In the genomic region with DNA sequence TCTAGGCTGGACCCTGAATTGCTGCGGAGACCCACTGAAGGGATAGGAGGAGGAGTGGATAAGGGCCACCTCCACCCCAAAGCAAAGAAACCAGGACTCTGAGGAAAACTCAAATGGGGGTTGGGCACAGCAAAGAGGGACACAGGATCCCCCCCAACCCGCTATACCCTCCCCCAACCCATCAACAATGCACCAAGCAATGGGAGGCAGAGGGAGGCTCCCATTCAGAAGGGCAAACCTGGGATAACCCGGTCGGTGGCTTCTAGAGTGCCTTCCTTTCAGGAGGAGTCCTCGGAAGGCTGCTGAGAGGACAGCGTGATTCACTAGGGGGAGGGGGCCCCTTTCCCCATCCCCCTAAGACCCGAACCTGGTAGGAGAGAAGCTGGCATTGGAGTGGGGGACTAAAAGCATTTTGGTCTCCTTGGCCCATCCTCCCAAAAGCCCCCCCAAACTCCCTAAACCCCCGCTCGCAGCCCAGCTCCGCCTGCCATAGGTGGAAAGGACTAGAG, we compare ENCODE assay signal across 8 cellular contexts. TPM values are rescaled to one million over a fixed set of nuclear protein-coding genes. Genes with fewer than 3 reads are reported as not detected.
DNase-seq lines count a peak whose midpoint lies in the region; ATAC-seq and TF ChIP-seq lines count a peak whose summit lies in the region.

No MANE protein-coding gene starts in this region.

- H3K4me1 Mint-ChIP-seq in CD4-positive, alpha-beta memory T cell: peaks cover 58 to 83% (median 72%) of the 10 kb centered on the region in 4 donors
- H3K4me1 Mint-ChIP-seq in nephron progenitor cell: peaks cover 79% of the 10 kb centered on the region

- intact Hi-C loops in CD4-positive, alpha-beta memory T cell (cut with micrococcal nuclease): no loop called here
- intact Hi-C loops in dorsolateral prefrontal cortex (cut with DNase I): no loop called here

- H3K27ac ChIP-seq in CD4-positive, alpha-beta memory T cell (ENCODE audit: low read depth, low read length): peak overlapping the region; percentile 94
- H3K27ac ChIP-seq in dorsolateral prefrontal cortex: peak overlapping the region; percentile 93 to 100 (median 100)

- POLR2A ChIA-PET in CD4-positive, alpha-beta memory T cell (lab: Charles Lee; ENCODE audit: partially characterized antibody): interaction anchor here (0.8 to 14.1 kb wide), 6 partner anchors 11 to 92 kb away, joined by 3 to 376 read pairs (median 4); a partner anchor contains a TSS

- CTCF ChIA-PET in CD4-positive, alpha-beta memory T cell (lab: Charles Lee; ENCODE audit: partially characterized antibody): interaction anchor here (0.7 to 11.5 kb wide), 5 partner anchors 9 to 110 kb away, joined by 3 to 257 read pairs (median 3); a partner anchor contains a TSS

- no peak for TF ChIP-seq CTCF in NB4 (IDR thresholded peaks at IDR 0.05; ENCODE audit: low read depth, low read length)
- no peak for TF ChIP-seq CTCF in dorsolateral prefrontal cortex (IDR thresholded peaks at IDR 0.05 in 54 of 56, conservative IDR thresholded peaks at IDR 0.05 in 2 of 56; ENCODE audit: low read depth in 1 of 56, partially characterized antibody in 56 of 56)
- TF ChIP-seq CTCF in nephron progenitor cell (IDR thresholded peaks at IDR 0.05): no peak

- peak overlapping the region; percentile 84 to 96 (median 91) for H3K27ac Mint-ChIP-seq in CD4-positive, alpha-beta memory T cell
- peak overlapping the region; percentile 57 for H3K27ac Mint-ChIP-seq in nephron progenitor cell

- ATAC-seq in GM21737 (IDR thresholded peaks at IDR 0.05; ENCODE audit: unreplicated experiment) (no peak), HG02870 (IDR thresholded peaks at IDR 0.05; ENCODE audit: unreplicated experiment) (no peak)

- DNase-seq in CD4-positive, alpha-beta memory T cell: no peak
- DNase-seq in NB4 (ENCODE audit: low read depth): no peak
- no peak for DNase-seq in dorsolateral prefrontal cortex
- DNase-seq in nephron progenitor cell: no peak
- no peak for DNase-seq in NOMO-1 treated with dmso at 0.1 percent for 144 hours (lab: John Stamatoyannopoulos, UW; ENCODE audit: unreplicated experiment)
- no peak for DNase-seq in cortex of kidney (lab: John Stamatoyannopoulos, UW)

- H3K36me3 ChIP-seq in CD4-positive, alpha-beta memory T cell (ENCODE audit: insufficient read depth, low read length): peaks cover 8% of the 10 kb centered on the region

- H3K4me3 Mint-ChIP-seq in CD4-positive, alpha-beta memory T cell: peak overlapping the region; percentile 90 to 96 (median 92)
- H3K4me3 Mint-ChIP-seq in nephron progenitor cell: peak overlapping the region; percentile 90

- peak overlapping the region; percentile 76 to 85 for H3K4me3 ChIP-seq in CD4-positive, alpha-beta memory T cell (ENCODE audit: low read length in 2 of 2)
- peak overlapping the region; percentile 92 for H3K4me3 ChIP-seq in NB4 (ENCODE audit: low read depth, low read length)
- peak overlapping the region; percentile 75 to 100 (median 98) for H3K4me3 ChIP-seq in dorsolateral prefrontal cortex

- no peaks in the 10 kb centered on the region for H3K27me3 ChIP-seq in CD4-positive, alpha-beta memory T cell (ENCODE audit: insufficient read depth, low read length)
- no peaks in the 10 kb centered on the region for H3K27me3 ChIP-seq in dorsolateral prefrontal cortex

- H3K27me3 Mint-ChIP-seq in CD4-positive, alpha-beta memory T cell: no peaks in the 10 kb centered on the region
- H3K27me3 Mint-ChIP-seq in nephron progenitor cell (ENCODE audit: low read depth, poor library complexity): no peaks in the 10 kb centered on the region

- no peaks in the 10 kb centered on the region for H3K9me3 Mint-ChIP-seq in CD4-positive, alpha-beta memory T cell
- no peaks in the 10 kb centered on the region for H3K9me3 Mint-ChIP-seq in nephron progenitor cell

- no peaks in the 10 kb centered on the region for H3K9me3 ChIP-seq in CD4-positive, alpha-beta memory T cell (ENCODE audit: control insufficient read depth in 1 of 2, low read length in 2 of 2)

- peaks cover 4 to 38% of the 10 kb centered on the region in 2 donors for H3K36me3 Mint-ChIP-seq in CD4-positive, alpha-beta memory T cell
- H3K36me3 Mint-ChIP-seq in nephron progenitor cell (ENCODE audit: low read depth): no peaks in the 10 kb centered on the region

- TF ChIP-seq POLR2A in NB4 (IDR thresholded peaks at IDR 0.05; ENCODE audit: extremely low read depth, insufficient read length): no peak

- H3K4me1 ChIP-seq in CD4-positive, alpha-beta memory T cell (ENCODE audit: insufficient read depth, low read length): peaks cover 83% of the 10 kb centered on the region

RNA-seq across cellular contexts. Expression of a gene that starts 1.3 kb away (rescaled TPM):
- 10 to 100 TPM; 65.0 to 69.6 TPM for total RNA-seq in CD4-positive, alpha-beta memory T cell
- polyA plus RNA-seq in CD4-positive, alpha-beta memory T cell: 10 to 100 TPM in 1 of 2 donors, 1 to 10 TPM in 1; 4.2 to 13.8 TPM
- total RNA-seq in dorsolateral prefrontal cortex: 100 to 1,000 TPM in 40 of 120 experiments, 10 to 100 TPM in 80; 63.8 to 123 (median 93.8) TPM
